30 cellular contexts compared by ENCODE assay signal in the genomic region with DNA sequence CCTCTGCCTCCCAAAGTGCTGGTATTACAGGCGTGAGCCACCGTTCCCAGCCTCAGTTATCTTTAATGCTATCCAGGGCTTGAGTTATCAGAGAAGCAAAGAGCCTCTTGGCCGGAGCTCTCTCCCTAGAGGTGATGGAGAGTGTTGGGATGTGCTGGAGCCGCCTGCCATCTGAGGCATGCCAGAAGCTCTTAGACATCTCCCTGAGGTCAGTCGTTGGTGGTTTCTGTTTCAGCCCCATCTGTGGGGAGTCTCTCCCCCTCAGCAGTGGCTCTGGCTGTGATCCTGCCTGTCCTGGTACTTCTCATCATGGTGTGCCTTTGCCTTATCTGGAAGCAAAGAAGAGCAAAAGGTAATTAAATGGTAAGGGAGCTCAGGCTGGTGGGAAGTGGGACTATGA. TPM values are rescaled to one million over a fixed set of nuclear protein-coding genes. Genes with fewer than 3 reads are reported as not detected.
"Had no signal": no experiment of that assay in that cellular context is flagged by ENCODE, and none has a peak within 500 bp of the region (broad histone marks: within the 10 kb centered on the region; RNA-seq: fewer than 3 reads in every experiment).

No MANE protein-coding gene starts in this region.

- H3K9me3 Mint-ChIP-seq: mesothelial cell of epicardium; naive thymus-derived CD8-positive, alpha-beta T cell; nephron; stimulated activated memory B cell treated with anti-CD40 and anti-IgM and Interleukin-4, amounts not matched to agents 10 μg/mL and 1 μg/mL and 100 μg/mL, for 72 hours had no signal

- ATAC-seq: left colon; naive thymus-derived CD8-positive, alpha-beta T cell; stimulated activated memory B cell treated with anti-CD40 and anti-IgM and Interleukin-4, amounts not matched to agents 10 μg/mL and 1 μg/mL and 100 μg/mL, for 72 hours had no signal

- H3K4me1 ChIP-seq: lower lobe of right lung, right atrium auricular region, right lobe of liver, suprapubic skin, tibial artery, upper lobe of right lung had no signal

- H3K27me3 ChIP-seq: left lung, neural progenitor cell, neutrophil, right atrium auricular region, right lobe of liver, suprapubic skin, tibial artery, upper lobe of right lung had no signal

- H3K4me3 Mint-ChIP-seq: immature natural killer cell; mesothelial cell of epicardium; naive thymus-derived CD8-positive, alpha-beta T cell; nephron; neural progenitor cell; stimulated activated memory B cell treated with anti-CD40 and anti-IgM and Interleukin-4, amounts not matched to agents 10 μg/mL and 1 μg/mL and 100 μg/mL, for 72 hours had no signal

- H3K4me1 Mint-ChIP-seq: immature natural killer cell had no signal

- H3K27me3 Mint-ChIP-seq: naive thymus-derived CD8-positive, alpha-beta T cell; progenitor cell of endocrine pancreas; stimulated activated memory B cell treated with anti-CD40 and anti-IgM and Interleukin-4, amounts not matched to agents 10 μg/mL and 1 μg/mL and 100 μg/mL, for 72 hours had no signal

- H3K9me3 ChIP-seq: left lung, lower lobe of right lung, neutrophil, right atrium auricular region, right lobe of liver, suprapubic skin, thoracic aorta, tibial artery, upper lobe of right lung had no signal

- H3K9ac ChIP-seq: neural progenitor cell had no signal

- H3K4me3 ChIP-seq: left lung, lower lobe of right lung, neural progenitor cell, right atrium auricular region, right lobe of liver, smooth muscle cell, suprapubic skin, thoracic aorta, tibial artery, upper lobe of right lung had no signal

- H3K27ac ChIP-seq: left lung, lower lobe of right lung, neural progenitor cell, neutrophil, right atrium auricular region, right lobe of liver, suprapubic skin, thoracic aorta, tibial artery, upper lobe of right lung had no signal

- H3K36me3 ChIP-seq: neural progenitor cell, right atrium auricular region, thoracic aorta had no signal

- H3K27ac Mint-ChIP-seq: immature natural killer cell; mesothelial cell of epicardium; nephron; neural progenitor cell; progenitor cell of endocrine pancreas; stimulated activated memory B cell treated with anti-CD40 and anti-IgM and Interleukin-4, amounts not matched to agents 10 μg/mL and 1 μg/mL and 100 μg/mL, for 72 hours had no signal

- H2AFZ ChIP-seq: neural progenitor cell had no signal

- H3K4me2 ChIP-seq: neural progenitor cell, smooth muscle cell had no signal

- DNase-seq: hypothalamus; immature natural killer cell; kidney; left colon; left lung; lower lobe of right lung; mammary epithelial cell; mesenchymal stem cell; naive thymus-derived CD8-positive, alpha-beta T cell; occipital lobe; right lobe of liver; stimulated activated CD4-positive, alpha-beta T cell treated with anti-CD3 and anti-CD28 coated beads, Interleukin-1b, Interleukin-23, amount 100 ng/mL, for 48 hours; stimulated activated CD4-positive, alpha-beta T cell treated with anti-CD3 and anti-CD28 coated beads, Interleukin-2, amount 100 ng/mL, for 48 hours; stimulated activated CD4-positive, alpha-beta T cell treated with anti-CD3 and anti-CD28 coated beads, Interleukin-4, amount 100 ng/mL, for 4 hours; stimulated activated CD8-positive, alpha-beta memory T cell treated with anti-CD3 and anti-CD28 coated beads, Interleukin-4, amount 100 ng/mL, for 48 hours; stimulated activated naive CD4-positive, alpha-beta T cell treated with Interleukin-2 at 50 U/mL for 16 hours; tibial artery; upper lobe of right lung had no signal

RNA-seq across cellular contexts. Expression of gene TMEM269, which starts 50.0 kb away (rescaled TPM):
- total RNA-seq: lower lobe of right lung, pulmonary artery endothelial cell, renal cortical epithelial cell, right atrium auricular region, upper lobe of right lung had no signal
